ENCODE assay signal across 8 cellular contexts in genomic region chr13:20773194-20774080, GRCh38.
DNase-seq lines count a peak whose midpoint lies in the region; ATAC-seq lines count a peak whose summit lies in the region.

Gene EEF1AKMT1 (minus strand): TSS chr13:20773961. CDS start chr13:20757598, 16,363 bp downstream.

- peak within 1 kb of the TSS; percentile 99 for H3K27ac Mint-ChIP-seq in central memory CD8-positive, alpha-beta T cell (ENCODE audit: low read depth)

- peak; percentile 91 for ATAC-seq in GM19023 (IDR thresholded peaks at IDR 0.05; ENCODE audit: unreplicated experiment)
- ATAC-seq in HG03196 (IDR thresholded peaks at IDR 0.05; ENCODE audit: unreplicated experiment): peak; percentile 88
- ATAC-seq in central memory CD8-positive, alpha-beta T cell (replicated peaks; ENCODE audit: extremely low read depth, poor library complexity, severe bottlenecking): peak; percentile 92

- H3K36me3 Mint-ChIP-seq in central memory CD8-positive, alpha-beta T cell (ENCODE audit: insufficient read depth): peaks cover 22% of the 10 kb centered on the region

- peak within 1 kb of the TSS; percentile 90 for H3K4me3 Mint-ChIP-seq in central memory CD8-positive, alpha-beta T cell

- H3K27me3 Mint-ChIP-seq in central memory CD8-positive, alpha-beta T cell: no peaks in the 10 kb centered on the region

- DNase-seq in AG08395 (ENCODE audit: low spot score) (peak; percentile 97), NCI-H345 (lab: John Stamatoyannopoulos, UW) (peak; percentile 89), iris pigment epithelial cell (ENCODE audit: low read depth) (peak; percentile 94)
- peak; percentile 88 for DNase-seq in activated CD4-positive, CD25-positive, alpha-beta regulatory T cell treated with anti-CD3 and anti-CD28 coated beads, Interleukin-2, amount 50 U/mL, for 16 hours (ENCODE audit: low read depth, low spot score)
- peak; percentile 86 to 91 for DNase-seq in central memory CD8-positive, alpha-beta T cell (ENCODE audit: low spot score in 2 of 2)
- DNase-seq in stimulated activated CD4-positive, alpha-beta T cell treated with anti-CD3 and anti-CD28 coated beads, Interleukin-12 subunit alpha, Interleukin-12 subunit beta, amount 100 ng/mL, for 24 hours (ENCODE audit: low read depth in 2 of 2): peak; percentile 92

- peaks cover 31% of the 10 kb centered on the region for H3K4me1 Mint-ChIP-seq in central memory CD8-positive, alpha-beta T cell

- peaks cover 7% of the 10 kb centered on the region for H3K9me3 Mint-ChIP-seq in central memory CD8-positive, alpha-beta T cell

Comparison
In these comparisons a context has a peak if more than half of its experiments do, and no peak if none do; other contexts are left out.
1. Peak in every context shown above with its lines: DNase-seq and ATAC-seq.